In the genomic region with DNA sequence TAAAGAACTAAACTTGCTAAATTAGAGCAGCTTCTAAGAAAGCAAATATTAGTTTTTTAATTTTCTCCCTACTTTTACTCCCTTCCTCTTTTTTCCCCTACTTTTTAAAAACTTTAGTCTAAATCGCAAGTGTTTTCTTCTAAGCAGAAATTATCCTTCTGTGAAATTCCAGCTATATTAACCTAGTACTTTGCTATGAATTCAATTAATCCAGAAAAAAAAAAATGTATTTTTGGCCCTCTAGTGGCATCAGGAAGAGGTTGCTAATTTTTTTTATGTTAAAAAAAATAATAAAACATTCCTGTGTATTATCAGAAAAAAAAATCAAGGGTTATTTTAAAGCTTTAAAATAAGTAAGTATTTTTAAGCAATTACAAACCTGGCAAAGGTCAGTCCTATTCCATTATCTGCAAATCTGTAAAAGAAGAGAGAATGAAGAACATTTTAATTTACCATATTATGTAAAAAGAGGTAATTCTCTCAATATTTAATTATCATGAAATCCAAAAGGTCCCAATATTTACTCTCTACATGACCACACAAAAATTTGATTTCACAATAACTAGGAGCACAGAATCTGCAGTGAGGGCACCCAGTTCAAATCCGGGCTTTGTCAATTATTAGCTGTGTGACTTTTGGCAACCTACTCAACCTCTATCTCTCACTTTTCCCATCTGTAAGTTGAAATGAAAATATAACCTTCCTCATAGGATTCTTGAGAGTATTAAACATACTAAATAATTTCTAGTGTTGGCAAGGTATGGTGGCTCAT, we compare ENCODE assay signal across 9 cellular contexts. TPM values are rescaled to one million over a fixed set of nuclear protein-coding genes. Genes with fewer than 3 reads are reported as not detected.
DNase-seq lines count a peak whose midpoint lies in the region; ATAC-seq and TF ChIP-seq lines count a peak whose summit lies in the region.
"Had no signal": no experiment of that assay in that cellular context is flagged by ENCODE, and none has a peak within 500 bp of the region (broad histone marks: within the 10 kb centered on the region; RNA-seq: fewer than 3 reads in every experiment).

No MANE protein-coding gene starts in this region.

- H3K9me2 ChIP-seq in Karpas-422 (replicated peaks; ENCODE audit: insufficient read depth, low read length): no peaks in the 10 kb centered on the region

- H3K4me2 ChIP-seq in Karpas-422 (ENCODE audit: low read depth, low read length, poor library complexity, severe bottlenecking): no peak overlapping the region

- peak; percentile 46 for TF ChIP-seq CTCF in BJ (IDR thresholded peaks at IDR 0.05; ENCODE audit: insufficient read depth, low read depth, low read length)
- TF ChIP-seq CTCF in brain microvascular endothelial cell (IDR thresholded peaks at IDR 0.05; ENCODE audit: low read depth, low read length, missing control alignments): peak; percentile 39
- TF ChIP-seq CTCF in lower lobe of right lung (IDR thresholded peaks at IDR 0.05): peak; percentile 46

- no peaks in the 10 kb centered on the region for H3K79me2 ChIP-seq in Karpas-422 (ENCODE audit: low read length)

- no peaks in the 10 kb centered on the region for H3K9me3 ChIP-seq in Karpas-422 (ENCODE audit: low read length)
- H3K9me3 ChIP-seq in lower lobe of right lung: no peaks in the 10 kb centered on the region

- no peak overlapping the region for H3K27ac ChIP-seq in Karpas-422 (ENCODE audit: low read length)
- H3K27ac ChIP-seq in brain microvascular endothelial cell: no peak overlapping the region
- H3K27ac ChIP-seq in lower lobe of right lung: no peak overlapping the region

- intact Hi-C loops in lower lobe of right lung (cut with DNase I): no loop called here

- H3K9ac ChIP-seq in Karpas-422 (ENCODE audit: low read length): no peak overlapping the region

- in situ Hi-C loops in brain microvascular endothelial cell (cut with HindIII; ENCODE audit: low pct_ligation_motif_present, low sequenced_read_pairs): no loop called here

- no peak overlapping the region for H2AFZ ChIP-seq in Karpas-422 (ENCODE audit: low read length)

- POLR2A ChIA-PET in BJ (lab: Charles Lee): interaction anchor here (0.6 kb wide), 1 partner anchor 1587 kb away, joined by 5 read pairs; no protein-coding TSS in a partner anchor

- no peaks in the 10 kb centered on the region for H4K20me1 ChIP-seq in Karpas-422 (ENCODE audit: insufficient read depth, low read depth, low read length)

- no peaks in the 10 kb centered on the region for H3K27me3 ChIP-seq in BJ (ENCODE audit: control insufficient read depth, insufficient read depth, low read length)
- no peaks in the 10 kb centered on the region for H3K27me3 ChIP-seq in Karpas-422 (ENCODE audit: low read length)
- H3K27me3 ChIP-seq in brain microvascular endothelial cell (replicated peaks): no peaks in the 10 kb centered on the region
- H3K27me3 ChIP-seq in lower lobe of right lung (ENCODE audit: low read depth): no peaks in the 10 kb centered on the region

- no peak for ATAC-seq in lower lobe of right lung
- no peak for ATAC-seq in GM18517 (IDR thresholded peaks at IDR 0.05; ENCODE audit: unreplicated experiment)
- ATAC-seq: T-cell had no signal

- no peaks in the 10 kb centered on the region for H3K4me1 ChIP-seq in Karpas-422 (ENCODE audit: low read length)
- H3K4me1 ChIP-seq in lower lobe of right lung: peaks cover 18% of the 10 kb centered on the region

- DNase-seq in BJ (ENCODE audit: low read depth) (no peak), Karpas-422 (peak; percentile 42), brain microvascular endothelial cell (no peak), lower lobe of right lung (no peak), NCI-H82 treated with DMSO at 0.1 percent for 48 hours (lab: John Stamatoyannopoulos, UW; ENCODE audit: unreplicated experiment) (no peak), NCI-H82 (lab: John Stamatoyannopoulos, UW) (no peak)
- no peak for DNase-seq in activated CD4-positive, alpha-beta T cell treated with anti-CD3 and anti-CD28 coated beads for 4 hours
- DNase-seq: T-cell had no signal

- H3K4me3 ChIP-seq in BJ (ENCODE audit: low read depth, low read length): no peak overlapping the region
- H3K4me3 ChIP-seq in Karpas-422 (ENCODE audit: low read length): no peak overlapping the region
- H3K4me3 ChIP-seq in brain microvascular endothelial cell (ENCODE audit: low read depth, low read length): no peak overlapping the region
- no peak overlapping the region for H3K4me3 ChIP-seq in lower lobe of right lung

- H3K36me3 ChIP-seq in BJ (ENCODE audit: control insufficient read depth, insufficient read depth, low read length): peaks cover 18% of the 10 kb centered on the region
- no peaks in the 10 kb centered on the region for H3K36me3 ChIP-seq in Karpas-422 (ENCODE audit: insufficient read depth, low read length)
- H3K36me3 ChIP-seq in brain microvascular endothelial cell (replicated peaks): peaks cover 10% of the 10 kb centered on the region
- H3K36me3 ChIP-seq in lower lobe of right lung: peaks cover 76% of the 10 kb centered on the region

- CTCF ChIA-PET in BJ (lab: Yijun Ruan, JAX): interaction anchor here (0.9 to 2.4 kb wide), 11 partner anchors 9 to 46 kb away, joined by 3 to 11 read pairs (median 4); no protein-coding TSS in a partner anchor

RNA-seq across cellular contexts. Expression of a gene that starts 52.0 kb away (rescaled TPM):
- 117 and 120 TPM in 2 replicates for polyA plus RNA-seq in BJ (2011; rRNA removed)
- polyA minus RNA-seq in BJ (2011; rRNA and poly(A)+ RNA removed): 173 and 218 TPM in 2 replicates
- total RNA-seq in Karpas-422 (2014; rRNA removed; shearing (Covaris generic); ENCODE audit: low replicate concordance): 0.07 and 0.61 TPM in 2 replicates
- 152 TPM for total RNA-seq in lower lobe of right lung

Comparison
In these comparisons a context has a peak if more than half of its experiments do, and no peak if none do; other contexts are left out.
1. RNA of a gene that starts 52.0 kb away (total RNA-seq): 152 TPM in lower lobe of right lung (single experiment); 0.07 to 0.61 TPM in Karpas-422; every median in the first group is over 10 times any median in the second.
2. Peak in every context shown above with its lines, with median percentiles within 50 percentile points of each other: CTCF ChIP-seq.